Comparison of ENCODE assay signal across 10 cellular contexts in genomic region chr7:87874066-87874465, GRCh38. TPM values are rescaled to one million over a fixed set of nuclear protein-coding genes. Genes with fewer than 3 reads are reported as not detected.
DNase-seq lines count a peak whose midpoint lies in the region; ATAC-seq and TF ChIP-seq lines count a peak whose summit lies in the region.
"Had no signal": no experiment of that assay in that cellular context is flagged by ENCODE, and none has a peak within 500 bp of the region (broad histone marks: within the 10 kb centered on the region; RNA-seq: fewer than 3 reads in every experiment).

No MANE protein-coding gene starts in this region.

- H3K27ac ChIP-seq in breast epithelium (no peak overlapping the region), Panc1 (ENCODE audit: low read length) (peak overlapping the region; percentile 94), endodermal cell (ENCODE audit: low read depth, low read length) (no peak overlapping the region), testis (no peak overlapping the region)
- H3K27ac ChIP-seq: C4-2B had no signal

- TF ChIP-seq POLR2A in breast epithelium (IDR thresholded peaks at IDR 0.05) (no peak), testis (IDR thresholded peaks at IDR 0.05) (no peak)

- H3K9me3 Mint-ChIP-seq in MCF 10A (ENCODE audit: unreplicated experiment) (no peaks in the 10 kb centered on the region), endodermal cell (peaks cover 20% of the 10 kb centered on the region), type B pancreatic cell (peaks cover 9% of the 10 kb centered on the region)

- in situ Hi-C loops in Panc1 (cut with HindIII; ENCODE audit: low pct_unique_long_range_greater_than_20kb, low sequenced_read_pairs), result no loop called here

- H3K27me3 Mint-ChIP-seq in MCF 10A (ENCODE audit: insufficient read depth, unreplicated experiment) (no peaks in the 10 kb centered on the region), endodermal cell (ENCODE audit: insufficient read depth) (no peaks in the 10 kb centered on the region), type B pancreatic cell (no peaks in the 10 kb centered on the region)

- H3K9me3 ChIP-seq in breast epithelium (peaks cover 5 to 12% of the 10 kb centered on the region in 2 donors), Panc1 (ENCODE audit: control insufficient read depth, insufficient read depth, low read depth, low read length) (peaks cover 27% of the 10 kb centered on the region; the same call in 1 of the 2 replicates), endodermal cell (ENCODE audit: control insufficient read depth, low read length) (peaks cover 35% of the 10 kb centered on the region), testis (no peaks in the 10 kb centered on the region)

- no peaks in the 10 kb centered on the region for H3K27me3 ChIP-seq in breast epithelium
- H3K27me3 ChIP-seq in Panc1 (ENCODE audit: control insufficient read depth, insufficient read depth, low read length), result no peaks in the 10 kb centered on the region
- H3K27me3 ChIP-seq in endodermal cell (ENCODE audit: control insufficient read depth, insufficient read depth, low read length, poor library complexity, severe bottlenecking), result no peaks in the 10 kb centered on the region
- H3K27me3 ChIP-seq in testis, result no peaks in the 10 kb centered on the region

- peak overlapping the region; percentile 98 for H3K4me3 Mint-ChIP-seq in MCF 10A (ENCODE audit: unreplicated experiment)
- no peak overlapping the region for H3K4me3 Mint-ChIP-seq in endodermal cell
- H3K4me3 Mint-ChIP-seq in type B pancreatic cell, result peak overlapping the region; percentile 95

- H3K36me3 Mint-ChIP-seq in MCF 10A (ENCODE audit: insufficient read depth, unreplicated experiment), result peaks cover 20% of the 10 kb centered on the region
- H3K36me3 Mint-ChIP-seq in endodermal cell (ENCODE audit: low read depth), result peaks cover 35% of the 10 kb centered on the region
- peaks cover 35% of the 10 kb centered on the region for H3K36me3 Mint-ChIP-seq in type B pancreatic cell

- H3K9ac ChIP-seq in endodermal cell (ENCODE audit: extremely low read depth, low read length, poor library complexity, severe bottlenecking), result no peak overlapping the region

- DNase-seq in MCF 10A (ENCODE audit: unreplicated experiment) (no peak), breast epithelium (ENCODE audit: low spot score in 2 of 2) (no peak), Panc1 (ENCODE audit: low read depth, low spot score) (no peak), endodermal cell (no peak), type B pancreatic cell (ENCODE audit: extremely low spot score, unreplicated experiment) (no peak), testis (no peak)
- DNase-seq: activated gamma-delta T cell had no signal

- H3K27ac Mint-ChIP-seq in MCF 10A (ENCODE audit: low read depth, unreplicated experiment) (peak overlapping the region; percentile 77), endodermal cell (no peak overlapping the region), type B pancreatic cell (no peak overlapping the region)

- no peaks in the 10 kb centered on the region for H3K36me3 ChIP-seq in breast epithelium
- H3K36me3 ChIP-seq in Panc1 (ENCODE audit: control insufficient read depth, insufficient read depth, low read length), result peaks cover 3% of the 10 kb centered on the region; the same call in 1 of the 2 replicates
- H3K36me3 ChIP-seq in endodermal cell (ENCODE audit: control insufficient read depth, insufficient read depth, low read length), result peaks cover 20% of the 10 kb centered on the region
- H3K36me3 ChIP-seq in testis (ENCODE audit: low read depth, missing control alignments), result no peaks in the 10 kb centered on the region

- H3K4me1 Mint-ChIP-seq in MCF 10A (ENCODE audit: insufficient read depth, unreplicated experiment), result peaks cover 26% of the 10 kb centered on the region
- peaks cover 21% of the 10 kb centered on the region for H3K4me1 Mint-ChIP-seq in endodermal cell
- peaks cover 25% of the 10 kb centered on the region for H3K4me1 Mint-ChIP-seq in type B pancreatic cell (ENCODE audit: unreplicated experiment)

- 93 to 98% methylated on average over 4 of the region's 4 CpGs for WGBS in endodermal cell (ENCODE audit: insufficient coverage in 1 of 2, insufficient read length in 1 of 2), 2 experiments
- 55 to 57% methylated on average over 4 of the region's 4 CpGs for WGBS in testis, 2 donors

- BruUV-seq in MCF 10A (replicated peaks; lab: Mats Ljungman, UMichigan), result no TSS peak
- BruUV-seq in Panc1 (replicated peaks; lab: Mats Ljungman, UMichigan), result no TSS peak

- intact Hi-C loops in MCF 10A (cut with micrococcal nuclease) (no loop called here), breast epithelium (cut with DNase I; ENCODE audit: low total_unique reads) (no loop called here), Panc1 (cut with micrococcal nuclease; ENCODE audit: unreplicated experiment) (no loop called here), testis (cut with DNase I; ENCODE audit: low total_unique reads) (no loop called here)

- H3K4me1 ChIP-seq in breast epithelium (peaks cover 0 to 10% of the 10 kb centered on the region in 2 donors), Panc1 (ENCODE audit: control insufficient read depth, insufficient read depth, low read length) (peaks cover 19% of the 10 kb centered on the region), endodermal cell (ENCODE audit: control insufficient read depth, insufficient read depth, low read length) (peaks cover 4% of the 10 kb centered on the region), testis (peaks cover 9% of the 10 kb centered on the region)

- CTCF ChIA-PET in MCF 10A (lab: Yijun Ruan, JAX) (no interaction called here), Panc1 (lab: Charles Lee) (no interaction called here)

- no peak overlapping the region for H3K4me3 ChIP-seq in breast epithelium
- H3K4me3 ChIP-seq in Panc1 (ENCODE audit: low read depth in 2 of 2, low read length in 2 of 2), result peak overlapping the region; percentile 64 to 93; a peak in 3 of 4 replicates
- peak overlapping the region; percentile 91 for H3K4me3 ChIP-seq in endodermal cell (ENCODE audit: low read length)
- no peak overlapping the region for H3K4me3 ChIP-seq in testis

- ATAC-seq in Panc1 (no peak), HG03571 (IDR thresholded peaks at IDR 0.05; ENCODE audit: unreplicated experiment) (no peak), GM21619 (IDR thresholded peaks at IDR 0.05; ENCODE audit: unreplicated experiment) (no peak)

- TF ChIP-seq CTCF in MCF 10A (IDR thresholded peaks at IDR 0.05; ENCODE audit: unreplicated experiment) (no peak), breast epithelium (IDR thresholded peaks at IDR 0.05) (no peak), Panc1 (IDR thresholded peaks at IDR 0.05) (no peak), endodermal cell (conservative IDR thresholded peaks at IDR 0.05) (no peak), type B pancreatic cell (conservative IDR thresholded peaks at IDR 0.05) (no peak), testis (IDR thresholded peaks at IDR 0.05) (no peak)

- POLR2A ChIA-PET in MCF 10A (lab: Yijun Ruan, JAX), result no interaction called here
- POLR2A ChIA-PET in Panc1 (lab: Charles Lee), result no interaction called here

RNA-seq across cellular contexts. Expression of gene SLC25A40, which starts 2.1 kb away (rescaled TPM):
- 10.7 and 12.8 TPM in 2 replicates for total RNA-seq in MCF 10A (2022)
- total RNA-seq in breast epithelium, result 10 to 100 TPM in 2 of 3 donors, 1 to 10 TPM in 1; 9.8 to 34.1 (median 13.8) TPM
- total RNA-seq in Panc1 (2021; ENCODE audit: unreplicated experiment), result 43.7 TPM
- 12.2 TPM for polyA plus RNA-seq in Panc1 (2012; ENCODE audit: insufficient read length)
- 10 to 100 TPM; 20.9 to 32.6 TPM for total RNA-seq in endodermal cell
- polyA plus RNA-seq in endodermal cell (2013, experiment 1 of 2), result 28.4 TPM
- polyA plus RNA-seq in endodermal cell (2013, experiment 2 of 2), result 26.8 TPM
- 12.9 and 21.9 TPM in 2 replicates for total RNA-seq in type B pancreatic cell (ENCODE audit: low replicate concordance)
- 10 to 100 TPM; 32.0 to 34.0 TPM for total RNA-seq in testis
- 18.0 TPM for polyA plus RNA-seq in testis (ENCODE audit: insufficient read depth, low read depth, low replicate concordance)

RNA-seq across cellular contexts. Expression of gene DBF4, which starts 2.2 kb away (rescaled TPM):
- 19.0 and 27.4 TPM in 2 replicates for total RNA-seq in MCF 10A (2022)
- 10 to 100 TPM; 10.1 to 18.6 (median 15.7) TPM for total RNA-seq in breast epithelium
- 48.8 TPM for total RNA-seq in Panc1 (2021; ENCODE audit: unreplicated experiment)
- 12.8 TPM for polyA plus RNA-seq in Panc1 (2012; ENCODE audit: insufficient read length)
- total RNA-seq in endodermal cell, result 10 to 100 TPM; 46.5 to 63.2 TPM
- polyA plus RNA-seq in endodermal cell (2013, experiment 1 of 2), result 72.1 TPM
- polyA plus RNA-seq in endodermal cell (2013, experiment 2 of 2), result 69.9 TPM
- total RNA-seq in type B pancreatic cell (ENCODE audit: low replicate concordance), result 15.2 and 37.8 TPM in 2 replicates
- 100 to 1,000 TPM in 1 of 2 donors, 10 to 100 TPM in 1; 72.5 to 106 TPM for total RNA-seq in testis
- polyA plus RNA-seq in testis (ENCODE audit: insufficient read depth, low read depth, low replicate concordance), result 85.5 TPM

RNA-seq across cellular contexts. Expression of gene ADAM22, which starts 60.0 kb away (rescaled TPM):
- total RNA-seq in MCF 10A (2022) (not detected in 2 replicates), breast epithelium (1 to 10 TPM; 2.3 to 7.5 (median 3.4) TPM), Panc1 (2021; ENCODE audit: unreplicated experiment) (4.2 TPM), endodermal cell (10 to 100 TPM; 10.9 to 11.5 TPM), type B pancreatic cell (ENCODE audit: low replicate concordance) (2.9 and 8.1 TPM in 2 replicates), testis (1 to 10 TPM; 4.4 TPM)
- polyA plus RNA-seq in Panc1 (2012; ENCODE audit: insufficient read length), result 4.5 TPM
- polyA plus RNA-seq in endodermal cell (2013, experiment 1 of 2), result 6.4 TPM
- polyA plus RNA-seq in endodermal cell (2013, experiment 2 of 2), result 7.0 TPM
- 2.9 TPM for polyA plus RNA-seq in testis (ENCODE audit: insufficient read depth, low read depth, low replicate concordance)

Comparison
In these comparisons a context has a peak if more than half of its experiments do, and no peak if none do; other contexts are left out.
1. H3K4me3 ChIP-seq: peak in Panc1 (2 of 2) and endodermal cell (single experiment); none in breast epithelium (0 of 3) and testis (0 of 2).